9 cellular contexts compared by ENCODE assay signal in genomic region chr2:30217644-30218361, GRCh38. TPM values are rescaled to one million over a fixed set of nuclear protein-coding genes. Genes with fewer than 3 reads are reported as not detected.
A peak's percentile ranks its signal among the peaks of the same experiment; 100 is the strongest.
DNase-seq lines count a peak whose midpoint lies in the region; ATAC-seq and TF ChIP-seq lines count a peak whose summit lies in the region.
"Had no signal": no experiment of that assay in that cellular context is flagged by ENCODE, and none has a peak within 500 bp of the region (broad histone marks: within the 10 kb centered on the region; RNA-seq: fewer than 3 reads in every experiment).

No MANE protein-coding gene starts in this region.

- 42% methylated on average over 11 of the region's 11 CpGs for WGBS in suprapubic skin

- peaks cover 18% of the 10 kb centered on the region for H3K4me1 ChIP-seq in suprapubic skin

- no peaks in the 10 kb centered on the region for H3K27me3 ChIP-seq in suprapubic skin

- H3K4me3 ChIP-seq in suprapubic skin: no peak overlapping the region

- no peaks in the 10 kb centered on the region for H3K9me3 Mint-ChIP-seq in activated naive CD8-positive, alpha-beta T cell treated with anti-CD3 and anti-CD28 coated beads for 36 hours
- no peaks in the 10 kb centered on the region for H3K9me3 Mint-ChIP-seq in activated T-helper 1 cell treated with anti-CD3 and anti-CD28 coated beads, Interleukin-12 subunit alpha, Interleukin-12 subunit beta, Interleukin-2, Interleukin-4 antibody, amounts not matched to agents 30 ng/mL and 10 ng/mL and 1 ng/mL, durations not matched to agents 14 hours and 24 hours and 36 hours

- DNase-seq in NCI-H1436 (lab: John Stamatoyannopoulos, UW): peak; percentile 14
- DNase-seq in NCI-H1436 treated with DMSO at 0.1 percent for 48 hours (lab: John Stamatoyannopoulos, UW): no peak
- peak; percentile 57 to 78 for DNase-seq in NCI-H526 (lab: John Stamatoyannopoulos, UW)
- no peak for DNase-seq in left ventricle myocardium superior
- DNase-seq in suprapubic skin (ENCODE audit: low spot score in 2 of 2): peak; percentile 42 to 65
- DNase-seq in activated naive CD8-positive, alpha-beta T cell treated with anti-CD3 and anti-CD28 coated beads for 36 hours: no peak
- DNase-seq in stimulated activated CD4-positive, alpha-beta T cell treated with anti-CD3 and anti-CD28 coated beads, Interleukin-2, amount 100 ng/mL, for 24 hours: no peak
- no peak for DNase-seq in activated T-helper 1 cell treated with anti-CD3 and anti-CD28 coated beads, Interleukin-12 subunit alpha, Interleukin-12 subunit beta, Interleukin-2, Interleukin-4 antibody, amounts not matched to agents 30 ng/mL and 10 ng/mL and 1 ng/mL, durations not matched to agents 14 hours and 24 hours and 36 hours (ENCODE audit: low spot score)
- DNase-seq: T-helper 9 cell had no signal

- no peak for TF ChIP-seq POLR2A in suprapubic skin (IDR thresholded peaks at IDR 0.05)

- no peak for TF ChIP-seq CTCF in suprapubic skin (IDR thresholded peaks at IDR 0.05)

- H3K36me3 ChIP-seq in suprapubic skin: no peaks in the 10 kb centered on the region

- H3K4me1 Mint-ChIP-seq in activated naive CD8-positive, alpha-beta T cell treated with anti-CD3 and anti-CD28 coated beads for 36 hours: peaks cover 13% of the 10 kb centered on the region
- peaks cover 45% of the 10 kb centered on the region for H3K4me1 Mint-ChIP-seq in activated T-helper 1 cell treated with anti-CD3 and anti-CD28 coated beads, Interleukin-12 subunit alpha, Interleukin-12 subunit beta, Interleukin-2, Interleukin-4 antibody, amounts not matched to agents 30 ng/mL and 10 ng/mL and 1 ng/mL, durations not matched to agents 14 hours and 24 hours and 36 hours (ENCODE audit: low read depth)

- no peak overlapping the region for H3K27ac ChIP-seq in suprapubic skin

- no peaks in the 10 kb centered on the region for H3K36me3 Mint-ChIP-seq in activated naive CD8-positive, alpha-beta T cell treated with anti-CD3 and anti-CD28 coated beads for 36 hours
- peaks cover 2% of the 10 kb centered on the region for H3K36me3 Mint-ChIP-seq in activated T-helper 1 cell treated with anti-CD3 and anti-CD28 coated beads, Interleukin-12 subunit alpha, Interleukin-12 subunit beta, Interleukin-2, Interleukin-4 antibody, amounts not matched to agents 30 ng/mL and 10 ng/mL and 1 ng/mL, durations not matched to agents 14 hours and 24 hours and 36 hours (ENCODE audit: low read depth)

- H3K4me3 Mint-ChIP-seq in activated naive CD8-positive, alpha-beta T cell treated with anti-CD3 and anti-CD28 coated beads for 36 hours: no peak overlapping the region
- no peak overlapping the region for H3K4me3 Mint-ChIP-seq in activated T-helper 1 cell treated with anti-CD3 and anti-CD28 coated beads, Interleukin-12 subunit alpha, Interleukin-12 subunit beta, Interleukin-2, Interleukin-4 antibody, amounts not matched to agents 30 ng/mL and 10 ng/mL and 1 ng/mL, durations not matched to agents 14 hours and 24 hours and 36 hours

- no peak overlapping the region for H3K27ac Mint-ChIP-seq in activated naive CD8-positive, alpha-beta T cell treated with anti-CD3 and anti-CD28 coated beads for 36 hours
- no peak overlapping the region for H3K27ac Mint-ChIP-seq in activated T-helper 1 cell treated with anti-CD3 and anti-CD28 coated beads, Interleukin-12 subunit alpha, Interleukin-12 subunit beta, Interleukin-2, Interleukin-4 antibody, amounts not matched to agents 30 ng/mL and 10 ng/mL and 1 ng/mL, durations not matched to agents 14 hours and 24 hours and 36 hours

- H3K9me3 ChIP-seq in suprapubic skin: no peaks in the 10 kb centered on the region

- intact Hi-C loops in left ventricle myocardium superior (cut with micrococcal nuclease): no loop called here
- intact Hi-C loops in activated T-helper 1 cell treated with anti-CD3 and anti-CD28 coated beads, Interleukin-12 subunit alpha, Interleukin-12 subunit beta, Interleukin-2, Interleukin-4 antibody, amounts not matched to agents 30 ng/mL and 10 ng/mL and 1 ng/mL, durations not matched to agents 14 hours and 24 hours and 36 hours (cut with micrococcal nuclease): no loop called here

- TF ChIP-seq EP300 in suprapubic skin (IDR thresholded peaks at IDR 0.05): no peak

- peak; percentile 34 for ATAC-seq in left ventricle myocardium superior

- no peaks in the 10 kb centered on the region for H3K27me3 Mint-ChIP-seq in activated naive CD8-positive, alpha-beta T cell treated with anti-CD3 and anti-CD28 coated beads for 36 hours
- H3K27me3 Mint-ChIP-seq in activated T-helper 1 cell treated with anti-CD3 and anti-CD28 coated beads, Interleukin-12 subunit alpha, Interleukin-12 subunit beta, Interleukin-2, Interleukin-4 antibody, amounts not matched to agents 30 ng/mL and 10 ng/mL and 1 ng/mL, durations not matched to agents 14 hours and 24 hours and 36 hours (ENCODE audit: insufficient read depth): no peaks in the 10 kb centered on the region

RNA-seq across cellular contexts. Expression of gene LBH, which starts 13.5 kb away (rescaled TPM):
- total RNA-seq in left ventricle myocardium superior: 129 TPM
- total RNA-seq in suprapubic skin: 10 to 100 TPM; 14.9 to 41.1 (median 30.0) TPM
- 10 to 100 TPM; 85.0 to 89.2 TPM for total RNA-seq in activated naive CD8-positive, alpha-beta T cell treated with anti-CD3 and anti-CD28 coated beads for 36 hours
- total RNA-seq in activated T-helper 1 cell treated with anti-CD3 and anti-CD28 coated beads, Interleukin-12 subunit alpha, Interleukin-12 subunit beta, Interleukin-2, Interleukin-4 antibody, amounts not matched to agents 30 ng/mL and 10 ng/mL and 1 ng/mL, durations not matched to agents 14 hours and 24 hours and 36 hours: 306 and 313 TPM in 2 replicates

Comparison
In these comparisons a context has a peak if more than half of its experiments do, and no peak if none do; other contexts are left out.
1. DNase-seq: peak in NCI-H1436 (single experiment), NCI-H526 (2 of 2) and suprapubic skin (2 of 2); none in NCI-H1436 treated with DMSO at 0.1 percent for 48 hours (single experiment), left ventricle myocardium superior (single experiment), activated naive CD8-positive, alpha-beta T cell treated with anti-CD3 and anti-CD28 coated beads for 36 hours (single experiment), stimulated activated CD4-positive, alpha-beta T cell treated with anti-CD3 and anti-CD28 coated beads, Interleukin-2, amount 100 ng/mL, for 24 hours (0 of 2) and activated T-helper 1 cell treated with anti-CD3 and anti-CD28 coated beads, Interleukin-12 subunit alpha, Interleukin-12 subunit beta, Interleukin-2, Interleukin-4 antibody, amounts not matched to agents 30 ng/mL and 10 ng/mL and 1 ng/mL, durations not matched to agents 14 hours and 24 hours and 36 hours (single experiment).